Comparison of ENCODE assay signal across 17 cellular contexts in genomic region chr2:105842555-105842954, GRCh38.
A peak's percentile ranks its signal among the peaks of the same experiment; 100 is the strongest.
DNase-seq lines count a peak whose midpoint lies in the region; ATAC-seq, FAIRE-seq and TF ChIP-seq lines count a peak whose summit lies in the region.
"Had no signal": no experiment of that assay in that cellular context is flagged by ENCODE, and none has a peak within 500 bp of the region (broad histone marks: within the 10 kb centered on the region; RNA-seq: fewer than 3 reads in every experiment).

No MANE protein-coding gene starts in this region.

- BruUV-seq in GM12878 (replicated peaks; lab: Mats Ljungman, UMichigan), result no TSS peak

- H4K20me1 ChIP-seq in GM23338 (replicated peaks; ENCODE audit: insufficient read depth) (peaks cover 3% of the 10 kb centered on the region; the same call in 1 of the 2 replicates), GM12878 (ENCODE audit: control insufficient read depth, insufficient read depth) (no peaks in the 10 kb centered on the region; the same call in 1 of the 2 replicates)

- SMC1A ChIA-PET in GM12878 (lab: Charles Lee; ENCODE audit: uncharacterized antibody, unreplicated experiment), result no interaction called here

- no peaks in the 10 kb centered on the region for H3K36me3 ChIP-seq in GM23338 (ENCODE audit: insufficient read depth)
- H3K36me3 ChIP-seq in GM12878 (ENCODE audit: control insufficient read depth in 2 of 2, insufficient read depth in 2 of 2, low read length in 1 of 2), result 0 out of 4 replicates have a peak, but pooled peaks cover 0 to 2% of the 10 kb centered on the region in 2 experiments

- no peak for TF ChIP-seq POLR2A in GM12878 (IDR thresholded peaks at IDR 0.05; ENCODE audit: low read depth, low read length)

- no peaks in the 10 kb centered on the region for H3K9me3 Mint-ChIP-seq in activated CD8-positive, alpha-beta memory T cell treated with anti-CD3 and anti-CD28 coated beads, Interleukin-2, amount 10 ng/mL, durations not matched to agents 7 days and 5 days (ENCODE audit: low read depth)
- no peaks in the 10 kb centered on the region for H3K9me3 Mint-ChIP-seq in GM23338
- H3K9me3 Mint-ChIP-seq in stimulated activated effector memory CD8-positive, alpha-beta T cell treated with anti-CD3 and anti-CD28 coated beads, Interleukin-12 subunit alpha, Interleukin-12 subunit beta, amount 100 ng/mL, for 72 hours, result no peaks in the 10 kb centered on the region
- H3K9me3 Mint-ChIP-seq: HFFc6; T-helper 2 cell treated with Interferon-gamma antibody and Interleukin-4, amounts not matched to agents 5 μg/mL and 100 μg/mL, for 36 hours had no signal

- RAD21 ChIA-PET in GM12878 (lab: Charles Lee; ENCODE audit: unreplicated experiment), result no interaction called here

- CTCF ChIA-PET in activated CD8-positive, alpha-beta memory T cell treated with anti-CD3 and anti-CD28 coated beads, Interleukin-2, amount 10 ng/mL, durations not matched to agents 7 days and 5 days (lab: Charles Lee), result no interaction called here
- CTCF ChIA-PET in GM12878 (lab: Yijun Ruan, JAX), result no interaction called here

- no peak overlapping the region for H3K4me3 Mint-ChIP-seq in activated CD8-positive, alpha-beta memory T cell treated with anti-CD3 and anti-CD28 coated beads, Interleukin-2, amount 10 ng/mL, durations not matched to agents 7 days and 5 days
- H3K4me3 Mint-ChIP-seq in GM23338, result no peak overlapping the region
- H3K4me3 Mint-ChIP-seq in stimulated activated effector memory CD8-positive, alpha-beta T cell treated with anti-CD3 and anti-CD28 coated beads, Interleukin-12 subunit alpha, Interleukin-12 subunit beta, amount 100 ng/mL, for 72 hours, result peak overlapping the region; percentile 9
- H3K4me3 Mint-ChIP-seq: brain; HFFc6; T-helper 2 cell treated with Interferon-gamma antibody and Interleukin-4, amounts not matched to agents 5 μg/mL and 100 μg/mL, for 36 hours had no signal

- H3K27ac ChIP-seq in GM23338 (ENCODE audit: low read depth) (0 out of 2 replicates have a peak overlapping the region, but pooled peaks have one; percentile 45), GM12878 (ENCODE audit: control insufficient read depth, insufficient read depth) (no peak overlapping the region)

- ATAC-seq in activated CD8-positive, alpha-beta memory T cell treated with anti-CD3 and anti-CD28 coated beads, Interleukin-2, amount 10 ng/mL, durations not matched to agents 7 days and 5 days, result no peak
- ATAC-seq in GM23338 (no peak), GM12878 (no peak), GM18858 (IDR thresholded peaks at IDR 0.05; ENCODE audit: unreplicated experiment) (no peak)
- peak; percentile 44 for ATAC-seq in stimulated activated effector memory CD8-positive, alpha-beta T cell treated with anti-CD3 and anti-CD28 coated beads, Interleukin-12 subunit alpha, Interleukin-12 subunit beta, amount 100 ng/mL, for 72 hours

- intact Hi-C loops in GM12878 (cut with micrococcal nuclease; ENCODE audit: unreplicated experiment), result no loop called here

- H2AFZ ChIP-seq in GM23338 (no peak overlapping the region), GM12878 (ENCODE audit: control insufficient read depth, low read depth, low read length) (no peak overlapping the region)

- H3K9me3 ChIP-seq in GM12878 (replicated peaks; ENCODE audit: control insufficient read depth, insufficient read depth, low read length), result peaks cover 2% of the 10 kb centered on the region; the same call in 2 of the 3 replicates

- H3K4me2 ChIP-seq in GM23338, result no peak overlapping the region
- H3K4me2 ChIP-seq in GM12878 (ENCODE audit: control insufficient read depth, insufficient read depth), result no peak overlapping the region

- H3K27me3 ChIP-seq in GM23338 (ENCODE audit: insufficient read depth) (no peaks in the 10 kb centered on the region), GM12878 (replicated peaks in 1 of 2; ENCODE audit: control insufficient read depth in 2 of 2, insufficient read depth in 2 of 2, low read length in 1 of 2) (no peaks in the 10 kb centered on the region)

- no peak overlapping the region for H3K4me3 ChIP-seq in GM23338
- no peak overlapping the region for H3K4me3 ChIP-seq in GM12878
- H3K4me3 ChIP-seq: lung had no signal

- H3K27ac Mint-ChIP-seq in activated CD8-positive, alpha-beta memory T cell treated with anti-CD3 and anti-CD28 coated beads, Interleukin-2, amount 10 ng/mL, durations not matched to agents 7 days and 5 days, result no peak overlapping the region
- H3K27ac Mint-ChIP-seq in GM23338, result no peak overlapping the region
- H3K27ac Mint-ChIP-seq in stimulated activated effector memory CD8-positive, alpha-beta T cell treated with anti-CD3 and anti-CD28 coated beads, Interleukin-12 subunit alpha, Interleukin-12 subunit beta, amount 100 ng/mL, for 72 hours, result peak overlapping the region; percentile 84
- H3K27ac Mint-ChIP-seq: brain; HFFc6; T-helper 2 cell treated with Interferon-gamma antibody and Interleukin-4, amounts not matched to agents 5 μg/mL and 100 μg/mL, for 36 hours had no signal

- H3K4me1 ChIP-seq in GM23338 (ENCODE audit: insufficient read depth), result peaks cover 47% of the 10 kb centered on the region
- H3K4me1 ChIP-seq in GM12878 (ENCODE audit: control insufficient read depth, insufficient read depth, low read length), result peaks cover 4% of the 10 kb centered on the region; the same call in 1 of the 2 replicates

- TF ChIP-seq RAD21 in GM12878 (IDR thresholded peaks at IDR 0.05; ENCODE audit: insufficient read depth, low read depth, low read length), result no peak

- DNase-seq in activated CD8-positive, alpha-beta memory T cell treated with anti-CD3 and anti-CD28 coated beads, Interleukin-2, amount 10 ng/mL, durations not matched to agents 7 days and 5 days, result peak; percentile 29
- no peak for DNase-seq in activated CD8-positive, alpha-beta memory T cell treated with anti-CD3 and anti-CD28 coated beads, Interleukin-2, amount 50 U/mL, for 4 hours
- DNase-seq in GM23338 (ENCODE audit: low spot score), result no peak
- no peak for DNase-seq in GM12878 (ENCODE audit: low read depth, low spot score)
- peak in 1 of 2 donors; percentile 43 for DNase-seq in stimulated activated effector memory CD8-positive, alpha-beta T cell treated with anti-CD3 and anti-CD28 coated beads, Interleukin-12 subunit alpha, Interleukin-12 subunit beta, amount 100 ng/mL, for 72 hours (ENCODE audit: low spot score in 2 of 2)
- DNase-seq in cortex of kidney (lab: John Stamatoyannopoulos, UW), result no peak
- no peak for DNase-seq in DMS153 treated with DMSO at 0.1 percent for 48 hours (lab: John Stamatoyannopoulos, UW; ENCODE audit: unreplicated experiment)
- DNase-seq: activated effector memory CD4-positive, alpha-beta T cell treated with anti-CD3 and anti-CD28 coated beads, Interleukin-2, amount 50 U/mL, for 16 hours; DMS 273 treated with DMSO at 0.1 percent for 48 hours; HFFc6; NCI-H187 treated with DMSO at 0.1 percent for 48 hours; SIG-M5; substantia nigra had no signal

- FAIRE-seq in GM12878 (lab: Jason Lieb, UNC), result no peak

- TF ChIP-seq CTCF in GM23338 (conservative IDR thresholded peaks at IDR 0.05; ENCODE audit: low read depth in 2 of 2), result no peak
- TF ChIP-seq CTCF in GM12878 (IDR thresholded peaks at IDR 0.05 in 2 of 3, conservative IDR thresholded peaks at IDR 0.05 in 1 of 3; ENCODE audit: control insufficient read depth in 2 of 3, extremely low read depth in 1 of 3, insufficient read depth in 1 of 3, low read depth in 3 of 3, low read length in 3 of 3), result no peak

- no peaks in the 10 kb centered on the region for H3K27me3 Mint-ChIP-seq in activated CD8-positive, alpha-beta memory T cell treated with anti-CD3 and anti-CD28 coated beads, Interleukin-2, amount 10 ng/mL, durations not matched to agents 7 days and 5 days
- peaks cover 5% of the 10 kb centered on the region for H3K27me3 Mint-ChIP-seq in GM23338 (ENCODE audit: insufficient read depth, low read depth, poor library complexity)
- H3K27me3 Mint-ChIP-seq: brain had no signal

- 80% methylated on average over 4 of the region's 4 CpGs for WGBS in GM12878 (ENCODE audit: insufficient coverage, insufficient replicate concordance, low lambda C conversion rate, missing lambda C conversion rate)

- H3K79me2 ChIP-seq in GM23338 (replicated peaks; ENCODE audit: insufficient read depth), result peaks cover 78% of the 10 kb centered on the region
- H3K79me2 ChIP-seq in GM12878 (ENCODE audit: control insufficient read depth, insufficient read depth, low read length), result peaks cover 9% of the 10 kb centered on the region

- in situ Hi-C loops in GM12878 (cut with MboI), result no loop called here

- peaks cover 51% of the 10 kb centered on the region for H3K4me1 Mint-ChIP-seq in activated CD8-positive, alpha-beta memory T cell treated with anti-CD3 and anti-CD28 coated beads, Interleukin-2, amount 10 ng/mL, durations not matched to agents 7 days and 5 days
- peaks cover 54% of the 10 kb centered on the region for H3K4me1 Mint-ChIP-seq in GM23338
- H3K4me1 Mint-ChIP-seq in stimulated activated effector memory CD8-positive, alpha-beta T cell treated with anti-CD3 and anti-CD28 coated beads, Interleukin-12 subunit alpha, Interleukin-12 subunit beta, amount 100 ng/mL, for 72 hours, result peaks cover 68% of the 10 kb centered on the region

- H3K36me3 Mint-ChIP-seq in activated CD8-positive, alpha-beta memory T cell treated with anti-CD3 and anti-CD28 coated beads, Interleukin-2, amount 10 ng/mL, durations not matched to agents 7 days and 5 days, result peaks cover 35% of the 10 kb centered on the region
- H3K36me3 Mint-ChIP-seq in GM23338 (ENCODE audit: low read depth), result 0 out of 3 replicates have a peak, but pooled peaks cover 2% of the 10 kb centered on the region
- peaks cover 40% of the 10 kb centered on the region for H3K36me3 Mint-ChIP-seq in stimulated activated effector memory CD8-positive, alpha-beta T cell treated with anti-CD3 and anti-CD28 coated beads, Interleukin-12 subunit alpha, Interleukin-12 subunit beta, amount 100 ng/mL, for 72 hours

- no peaks in the 10 kb centered on the region for H3F3A ChIP-seq in GM23338 (replicated peaks; ENCODE audit: low read depth)

- H3K9me2 ChIP-seq in GM23338 (ENCODE audit: insufficient read depth), result peaks cover 12% of the 10 kb centered on the region

- POLR2A ChIA-PET in GM12878 (lab: Charles Lee), result no interaction called here

- no peak for TF ChIP-seq EP300 in GM12878 (IDR thresholded peaks at IDR 0.05; ENCODE audit: borderline replicate concordance in 1 of 2, control insufficient read depth in 1 of 2, low read depth in 2 of 2, low read length in 2 of 2)

- H3K9ac ChIP-seq in GM12878 (ENCODE audit: control insufficient read depth, insufficient read depth, low read length), result no peak overlapping the region

TF ChIP-seq in GM23338, 12 proteins besides CTCF, POLR2A, EP300 and RAD21:
- TF ChIP-seq EZH2phosphoT487 (IDR thresholded peaks at IDR 0.05; ENCODE audit: unreplicated experiment), result no peak
TF ChIP-seq in GM23338: peak in this region for 0.

TF ChIP-seq in GM12878, 131 proteins besides CTCF, POLR2A, EP300 and RAD21:
- TF ChIP-seq RUNX3 (IDR thresholded peaks at IDR 0.05; ENCODE audit: low read length) (peak; percentile 38; the same call in 1 of the 2 replicates), TCF7 (IDR thresholded peaks at IDR 0.05; ENCODE audit: borderline replicate concordance) (no peak)
